9 cellular contexts compared by ENCODE assay signal in the genomic region with DNA sequence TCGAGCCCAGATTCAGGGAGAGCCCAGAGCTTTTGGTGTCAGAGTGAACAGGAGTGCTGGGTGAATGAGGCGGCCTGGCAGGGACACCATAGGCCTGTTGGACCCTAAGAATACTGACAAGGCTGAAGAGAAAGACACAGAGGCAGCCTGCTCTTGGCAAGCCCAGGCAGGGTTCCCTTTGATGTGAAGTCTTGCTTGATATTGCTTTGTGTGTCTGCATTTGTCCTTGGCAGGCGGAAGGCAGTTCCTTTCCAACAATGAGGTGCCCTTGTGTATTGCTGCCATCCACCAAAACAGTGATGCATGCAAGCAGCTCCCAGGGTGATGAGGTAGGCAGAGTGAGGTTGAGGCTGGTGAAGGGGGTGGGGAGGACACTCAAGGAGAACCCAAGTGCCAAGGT.
A peak's percentile ranks its signal among the peaks of the same experiment; 100 is the strongest.
DNase-seq lines count a peak whose midpoint lies in the region; ATAC-seq and TF ChIP-seq lines count a peak whose summit lies in the region.
"Had no signal": no experiment of that assay in that cellular context is flagged by ENCODE, and none has a peak within 500 bp of the region (broad histone marks: within the 10 kb centered on the region; RNA-seq: fewer than 3 reads in every experiment).

No MANE protein-coding gene starts in this region.

- H3K27ac ChIP-seq in right atrium auricular region, result peak overlapping the region; percentile 71 to 89

- no peak for TF ChIP-seq CTCF in right atrium auricular region (IDR thresholded peaks at IDR 0.05)

- peak; percentile 97 for DNase-seq in DMS79 (lab: John Stamatoyannopoulos, UW)
- DNase-seq in anterior cingulate cortex (lab: John Stamatoyannopoulos, UW), result peak in 52 of 58 donors; percentile 6 to 95 (median 68)
- peak; percentile 65 for DNase-seq in right atrium auricular region (ENCODE audit: low spot score)
- peak; percentile 23 to 90 (median 63) for DNase-seq in posterior cingulate gyrus
- DNase-seq in activated T-cell treated with anti-CD3 and anti-CD28 coated beads, Interleukin-2, amount 50 U/mL, for 1 hour, result no peak
- no peak for DNase-seq in NCI-H1417 treated with DMSO at 0.1 percent for 48 hours (lab: John Stamatoyannopoulos, UW)
- DNase-seq in NCI-H128 (lab: John Stamatoyannopoulos, UW; ENCODE audit: unreplicated experiment), result no peak
- DNase-seq: activated CD4-positive, alpha-beta T cell treated with anti-CD3 and anti-CD28 coated beads for 48 hours had no signal

- intact Hi-C loops in posterior cingulate gyrus (cut with DNase I), result no loop called here

- H3K27me3 ChIP-seq in right atrium auricular region, result no peaks in the 10 kb centered on the region

- H3K4me3 ChIP-seq in right atrium auricular region, result no peak overlapping the region

- no peaks in the 10 kb centered on the region for H3K36me3 ChIP-seq in right atrium auricular region

- no peaks in the 10 kb centered on the region for H3K9me3 ChIP-seq in right atrium auricular region

- H3K4me1 ChIP-seq in right atrium auricular region, result peaks cover 0 to 28% of the 10 kb centered on the region in 2 donors

- no peak for ATAC-seq in HG03521 (IDR thresholded peaks at IDR 0.05; ENCODE audit: unreplicated experiment)

Comparison
In these comparisons a context has a peak if more than half of its experiments do, and no peak if none do; other contexts are left out.
1. DNase-seq: peak in DMS79 (single experiment), anterior cingulate cortex (52 of 58), right atrium auricular region (single experiment) and posterior cingulate gyrus (10 of 10); none in activated T-cell treated with anti-CD3 and anti-CD28 coated beads, Interleukin-2, amount 50 U/mL, for 1 hour (single experiment), NCI-H1417 treated with DMSO at 0.1 percent for 48 hours (single experiment) and NCI-H128 (single experiment).